ENCODE assay signal across 1 cellular context in the genomic region with DNA sequence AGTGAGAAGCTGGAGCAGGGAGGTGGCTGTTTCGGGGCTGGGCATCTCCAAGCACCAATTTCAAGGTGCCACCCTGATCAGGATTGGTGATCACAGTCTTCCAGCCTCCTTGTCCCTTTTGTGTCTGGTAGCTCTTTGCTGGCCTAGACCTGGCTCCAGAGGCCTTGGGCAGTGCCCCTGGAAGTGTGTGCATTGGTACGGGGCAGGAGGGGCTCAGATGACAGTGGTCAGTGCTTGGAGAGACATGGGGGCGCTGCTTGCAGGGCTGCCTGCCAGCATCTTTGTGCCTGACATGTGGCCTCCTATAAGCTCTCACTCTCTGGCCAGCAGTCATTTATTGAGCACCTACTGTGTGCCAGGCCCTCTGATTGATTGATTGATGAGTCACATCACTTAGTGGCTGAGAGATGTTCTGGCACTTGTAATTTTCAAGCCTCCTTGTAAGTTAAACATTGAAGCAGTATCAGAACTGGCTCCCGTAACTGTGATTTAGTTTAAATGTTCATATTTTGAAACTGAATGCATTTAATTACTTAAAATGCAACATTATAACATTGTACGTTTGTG.
TF ChIP-seq lines count a peak whose summit lies in the region.

No MANE protein-coding gene starts in this region.

TF ChIP-seq in HepG2, 621 proteins besides CTCF, POLR2A, EP300 and RAD21 (continued from another document):
- TF ChIP-seq, protein P1, sequence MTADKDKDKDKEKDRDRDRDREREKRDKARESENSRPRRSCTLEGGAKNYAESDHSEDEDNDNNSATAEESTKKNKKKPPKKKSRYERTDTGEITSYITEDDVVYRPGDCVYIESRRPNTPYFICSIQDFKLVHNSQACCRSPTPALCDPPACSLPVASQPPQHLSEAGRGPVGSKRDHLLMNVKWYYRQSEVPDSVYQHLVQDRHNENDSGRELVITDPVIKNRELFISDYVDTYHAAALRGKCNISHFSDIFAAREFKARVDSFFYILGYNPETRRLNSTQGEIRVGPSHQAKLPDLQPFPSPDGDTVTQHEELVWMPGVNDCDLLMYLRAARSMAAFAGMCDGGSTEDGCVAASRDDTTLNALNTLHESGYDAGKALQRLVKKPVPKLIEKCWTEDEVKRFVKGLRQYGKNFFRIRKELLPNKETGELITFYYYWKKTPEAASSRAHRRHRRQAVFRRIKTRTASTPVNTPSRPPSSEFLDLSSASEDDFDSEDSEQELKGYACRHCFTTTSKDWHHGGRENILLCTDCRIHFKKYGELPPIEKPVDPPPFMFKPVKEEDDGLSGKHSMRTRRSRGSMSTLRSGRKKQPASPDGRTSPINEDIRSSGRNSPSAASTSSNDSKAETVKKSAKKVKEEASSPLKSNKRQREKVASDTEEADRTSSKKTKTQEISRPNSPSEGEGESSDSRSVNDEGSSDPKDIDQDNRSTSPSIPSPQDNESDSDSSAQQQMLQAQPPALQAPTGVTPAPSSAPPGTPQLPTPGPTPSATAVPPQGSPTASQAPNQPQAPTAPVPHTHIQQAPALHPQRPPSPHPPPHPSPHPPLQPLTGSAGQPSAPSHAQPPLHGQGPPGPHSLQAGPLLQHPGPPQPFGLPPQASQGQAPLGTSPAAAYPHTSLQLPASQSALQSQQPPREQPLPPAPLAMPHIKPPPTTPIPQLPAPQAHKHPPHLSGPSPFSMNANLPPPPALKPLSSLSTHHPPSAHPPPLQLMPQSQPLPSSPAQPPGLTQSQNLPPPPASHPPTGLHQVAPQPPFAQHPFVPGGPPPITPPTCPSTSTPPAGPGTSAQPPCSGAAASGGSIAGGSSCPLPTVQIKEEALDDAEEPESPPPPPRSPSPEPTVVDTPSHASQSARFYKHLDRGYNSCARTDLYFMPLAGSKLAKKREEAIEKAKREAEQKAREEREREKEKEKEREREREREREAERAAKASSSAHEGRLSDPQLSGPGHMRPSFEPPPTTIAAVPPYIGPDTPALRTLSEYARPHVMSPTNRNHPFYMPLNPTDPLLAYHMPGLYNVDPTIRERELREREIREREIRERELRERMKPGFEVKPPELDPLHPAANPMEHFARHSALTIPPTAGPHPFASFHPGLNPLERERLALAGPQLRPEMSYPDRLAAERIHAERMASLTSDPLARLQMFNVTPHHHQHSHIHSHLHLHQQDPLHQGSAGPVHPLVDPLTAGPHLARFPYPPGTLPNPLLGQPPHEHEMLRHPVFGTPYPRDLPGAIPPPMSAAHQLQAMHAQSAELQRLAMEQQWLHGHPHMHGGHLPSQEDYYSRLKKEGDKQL (CRISPR knock-in tag; IDR thresholded peaks at IDR 0.05; ENCODE audit: low read depth), result no peak
- TF ChIP-seq, protein P2, sequence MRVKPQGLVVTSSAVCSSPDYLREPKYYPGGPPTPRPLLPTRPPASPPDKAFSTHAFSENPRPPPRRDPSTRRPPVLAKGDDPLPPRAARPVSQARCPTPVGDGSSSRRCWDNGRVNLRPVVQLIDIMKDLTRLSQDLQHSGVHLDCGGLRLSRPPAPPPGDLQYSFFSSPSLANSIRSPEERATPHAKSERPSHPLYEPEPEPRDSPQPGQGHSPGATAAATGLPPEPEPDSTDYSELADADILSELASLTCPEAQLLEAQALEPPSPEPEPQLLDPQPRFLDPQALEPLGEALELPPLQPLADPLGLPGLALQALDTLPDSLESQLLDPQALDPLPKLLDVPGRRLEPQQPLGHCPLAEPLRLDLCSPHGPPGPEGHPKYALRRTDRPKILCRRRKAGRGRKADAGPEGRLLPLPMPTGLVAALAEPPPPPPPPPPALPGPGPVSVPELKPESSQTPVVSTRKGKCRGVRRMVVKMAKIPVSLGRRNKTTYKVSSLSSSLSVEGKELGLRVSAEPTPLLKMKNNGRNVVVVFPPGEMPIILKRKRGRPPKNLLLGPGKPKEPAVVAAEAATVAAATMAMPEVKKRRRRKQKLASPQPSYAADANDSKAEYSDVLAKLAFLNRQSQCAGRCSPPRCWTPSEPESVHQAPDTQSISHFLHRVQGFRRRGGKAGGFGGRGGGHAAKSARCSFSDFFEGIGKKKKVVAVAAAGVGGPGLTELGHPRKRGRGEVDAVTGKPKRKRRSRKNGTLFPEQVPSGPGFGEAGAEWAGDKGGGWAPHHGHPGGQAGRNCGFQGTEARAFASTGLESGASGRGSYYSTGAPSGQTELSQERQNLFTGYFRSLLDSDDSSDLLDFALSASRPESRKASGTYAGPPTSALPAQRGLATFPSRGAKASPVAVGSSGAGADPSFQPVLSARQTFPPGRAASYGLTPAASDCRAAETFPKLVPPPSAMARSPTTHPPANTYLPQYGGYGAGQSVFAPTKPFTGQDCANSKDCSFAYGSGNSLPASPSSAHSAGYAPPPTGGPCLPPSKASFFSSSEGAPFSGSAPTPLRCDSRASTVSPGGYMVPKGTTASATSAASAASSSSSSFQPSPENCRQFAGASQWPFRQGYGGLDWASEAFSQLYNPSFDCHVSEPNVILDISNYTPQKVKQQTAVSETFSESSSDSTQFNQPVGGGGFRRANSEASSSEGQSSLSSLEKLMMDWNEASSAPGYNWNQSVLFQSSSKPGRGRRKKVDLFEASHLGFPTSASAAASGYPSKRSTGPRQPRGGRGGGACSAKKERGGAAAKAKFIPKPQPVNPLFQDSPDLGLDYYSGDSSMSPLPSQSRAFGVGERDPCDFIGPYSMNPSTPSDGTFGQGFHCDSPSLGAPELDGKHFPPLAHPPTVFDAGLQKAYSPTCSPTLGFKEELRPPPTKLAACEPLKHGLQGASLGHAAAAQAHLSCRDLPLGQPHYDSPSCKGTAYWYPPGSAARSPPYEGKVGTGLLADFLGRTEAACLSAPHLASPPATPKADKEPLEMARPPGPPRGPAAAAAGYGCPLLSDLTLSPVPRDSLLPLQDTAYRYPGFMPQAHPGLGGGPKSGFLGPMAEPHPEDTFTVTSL (CRISPR knock-in tag; IDR thresholded peaks at IDR 0.05; ENCODE audit: borderline replicate concordance), result 0 out of 2 replicates have a peak, but pooled peaks have one; percentile 45
- TF ChIP-seq ZNF350 (CRISPR knock-in tag; IDR thresholded peaks at IDR 0.05; ENCODE audit: borderline replicate concordance, low read depth), result 0 out of 2 replicates have a peak, but pooled peaks have one; percentile 4
- peak; percentile 88 for TF ChIP-seq ZKSCAN1 (IDR thresholded peaks at IDR 0.05; ENCODE audit: low read length)
- TF ChIP-seq AKAP8 (CRISPR knock-in tag; IDR thresholded peaks at IDR 0.05), result no peak
- TF ChIP-seq, protein P3, sequence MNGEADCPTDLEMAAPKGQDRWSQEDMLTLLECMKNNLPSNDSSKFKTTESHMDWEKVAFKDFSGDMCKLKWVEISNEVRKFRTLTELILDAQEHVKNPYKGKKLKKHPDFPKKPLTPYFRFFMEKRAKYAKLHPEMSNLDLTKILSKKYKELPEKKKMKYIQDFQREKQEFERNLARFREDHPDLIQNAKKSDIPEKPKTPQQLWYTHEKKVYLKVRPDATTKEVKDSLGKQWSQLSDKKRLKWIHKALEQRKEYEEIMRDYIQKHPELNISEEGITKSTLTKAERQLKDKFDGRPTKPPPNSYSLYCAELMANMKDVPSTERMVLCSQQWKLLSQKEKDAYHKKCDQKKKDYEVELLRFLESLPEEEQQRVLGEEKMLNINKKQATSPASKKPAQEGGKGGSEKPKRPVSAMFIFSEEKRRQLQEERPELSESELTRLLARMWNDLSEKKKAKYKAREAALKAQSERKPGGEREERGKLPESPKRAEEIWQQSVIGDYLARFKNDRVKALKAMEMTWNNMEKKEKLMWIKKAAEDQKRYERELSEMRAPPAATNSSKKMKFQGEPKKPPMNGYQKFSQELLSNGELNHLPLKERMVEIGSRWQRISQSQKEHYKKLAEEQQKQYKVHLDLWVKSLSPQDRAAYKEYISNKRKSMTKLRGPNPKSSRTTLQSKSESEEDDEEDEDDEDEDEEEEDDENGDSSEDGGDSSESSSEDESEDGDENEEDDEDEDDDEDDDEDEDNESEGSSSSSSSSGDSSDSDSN (CRISPR knock-in tag; IDR thresholded peaks at IDR 0.05), result peak; percentile 9; the same call in 1 of the 2 replicates
- 0 out of 2 replicates have a peak, but pooled peaks have one; percentile 2 for TF ChIP-seq KDM5B (CRISPR knock-in tag; IDR thresholded peaks at IDR 0.05; ENCODE audit: borderline replicate concordance)
- TF ChIP-seq ZNF605 (CRISPR knock-in tag; IDR thresholded peaks at IDR 0.05), result 0 out of 2 replicates have a peak, but pooled peaks have one; percentile 17
